In the genomic region with DNA sequence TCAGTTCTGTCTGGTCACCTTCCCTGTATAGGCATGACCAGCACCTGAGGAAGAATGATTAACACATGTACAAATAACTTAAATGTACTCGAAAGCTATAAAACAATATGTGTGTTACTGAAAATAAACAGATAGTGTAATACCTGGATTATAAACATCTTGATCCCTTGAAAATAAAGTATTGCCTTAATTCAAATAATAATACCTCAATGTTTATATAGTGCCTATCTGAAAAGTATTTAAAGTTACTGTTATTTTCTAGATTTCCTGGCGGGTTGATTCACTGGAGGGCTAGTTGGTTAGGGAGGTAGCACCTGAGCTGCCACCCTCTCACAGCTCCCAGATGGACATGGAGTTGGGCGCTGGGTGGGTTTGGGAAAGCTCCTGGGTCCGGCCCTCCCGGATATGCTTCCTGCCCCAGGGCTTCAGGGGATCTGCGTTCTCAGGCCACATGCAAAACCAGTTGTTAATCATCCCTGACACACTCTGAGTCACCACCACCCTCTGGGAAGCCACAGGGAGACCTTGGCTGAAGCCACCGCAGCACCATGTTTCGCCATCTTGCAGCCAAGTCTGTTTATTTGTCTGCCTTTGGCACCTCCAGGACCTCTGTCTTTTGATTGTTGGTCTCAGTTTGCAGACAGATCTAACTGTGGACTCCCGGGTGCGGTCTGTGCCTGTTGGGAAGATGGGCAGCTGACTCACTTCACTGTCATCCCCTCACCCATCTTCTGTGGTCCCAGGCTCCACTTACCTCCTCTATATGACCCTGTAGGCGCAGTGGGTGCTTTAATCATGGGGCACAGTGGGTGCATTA, we compare ENCODE assay signal across 1 cellular context.
TF ChIP-seq lines count a peak whose summit lies in the region.

No MANE protein-coding gene starts in this region.

TF ChIP-seq in K562, 482 proteins besides CTCF, POLR2A, EP300 and RAD21 (continued from another document and continues in another):
- TF ChIP-seq, protein P1, sequence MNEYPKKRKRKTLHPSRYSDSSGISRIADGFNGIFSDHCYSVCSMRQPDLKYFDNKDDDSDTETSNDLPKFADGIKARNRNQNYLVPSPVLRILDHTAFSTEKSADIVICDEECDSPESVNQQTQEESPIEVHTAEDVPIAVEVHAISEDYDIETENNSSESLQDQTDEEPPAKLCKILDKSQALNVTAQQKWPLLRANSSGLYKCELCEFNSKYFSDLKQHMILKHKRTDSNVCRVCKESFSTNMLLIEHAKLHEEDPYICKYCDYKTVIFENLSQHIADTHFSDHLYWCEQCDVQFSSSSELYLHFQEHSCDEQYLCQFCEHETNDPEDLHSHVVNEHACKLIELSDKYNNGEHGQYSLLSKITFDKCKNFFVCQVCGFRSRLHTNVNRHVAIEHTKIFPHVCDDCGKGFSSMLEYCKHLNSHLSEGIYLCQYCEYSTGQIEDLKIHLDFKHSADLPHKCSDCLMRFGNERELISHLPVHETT (CRISPR knock-in tag; conservative IDR thresholded peaks at IDR 0.05 in 1 of 2, IDR thresholded peaks at IDR 0.05 in 1 of 2), result peak in 1 of 2 experiments; percentile 77; a peak in 1 of 4 replicates
- TF ChIP-seq, protein P2, sequence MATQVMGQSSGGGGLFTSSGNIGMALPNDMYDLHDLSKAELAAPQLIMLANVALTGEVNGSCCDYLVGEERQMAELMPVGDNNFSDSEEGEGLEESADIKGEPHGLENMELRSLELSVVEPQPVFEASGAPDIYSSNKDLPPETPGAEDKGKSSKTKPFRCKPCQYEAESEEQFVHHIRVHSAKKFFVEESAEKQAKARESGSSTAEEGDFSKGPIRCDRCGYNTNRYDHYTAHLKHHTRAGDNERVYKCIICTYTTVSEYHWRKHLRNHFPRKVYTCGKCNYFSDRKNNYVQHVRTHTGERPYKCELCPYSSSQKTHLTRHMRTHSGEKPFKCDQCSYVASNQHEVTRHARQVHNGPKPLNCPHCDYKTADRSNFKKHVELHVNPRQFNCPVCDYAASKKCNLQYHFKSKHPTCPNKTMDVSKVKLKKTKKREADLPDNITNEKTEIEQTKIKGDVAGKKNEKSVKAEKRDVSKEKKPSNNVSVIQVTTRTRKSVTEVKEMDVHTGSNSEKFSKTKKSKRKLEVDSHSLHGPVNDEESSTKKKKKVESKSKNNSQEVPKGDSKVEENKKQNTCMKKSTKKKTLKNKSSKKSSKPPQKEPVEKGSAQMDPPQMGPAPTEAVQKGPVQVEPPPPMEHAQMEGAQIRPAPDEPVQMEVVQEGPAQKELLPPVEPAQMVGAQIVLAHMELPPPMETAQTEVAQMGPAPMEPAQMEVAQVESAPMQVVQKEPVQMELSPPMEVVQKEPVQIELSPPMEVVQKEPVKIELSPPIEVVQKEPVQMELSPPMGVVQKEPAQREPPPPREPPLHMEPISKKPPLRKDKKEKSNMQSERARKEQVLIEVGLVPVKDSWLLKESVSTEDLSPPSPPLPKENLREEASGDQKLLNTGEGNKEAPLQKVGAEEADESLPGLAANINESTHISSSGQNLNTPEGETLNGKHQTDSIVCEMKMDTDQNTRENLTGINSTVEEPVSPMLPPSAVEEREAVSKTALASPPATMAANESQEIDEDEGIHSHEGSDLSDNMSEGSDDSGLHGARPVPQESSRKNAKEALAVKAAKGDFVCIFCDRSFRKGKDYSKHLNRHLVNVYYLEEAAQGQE (CRISPR knock-in tag; IDR thresholded peaks at IDR 0.05; ENCODE audit: low read depth), result peak; percentile 50; the same call in 1 of the 2 replicates
- TF ChIP-seq CEBPB (tag; IDR thresholded peaks at IDR 0.05), result peak; percentile 82
- TF ChIP-seq SRSF3 (IDR thresholded peaks at IDR 0.05; ENCODE audit: insufficient read depth, low read length), result no peak
- TF ChIP-seq CBFA2T2 (conservative IDR thresholded peaks at IDR 0.05), result no peak
- TF ChIP-seq NR2C2 (CRISPR knock-in tag; IDR thresholded peaks at IDR 0.05), result no peak
- peak; percentile 41; the same call in 1 of the 2 replicates for TF ChIP-seq NR2C2 (tag; IDR thresholded peaks at IDR 0.05)
- 0 out of 2 replicates have a peak, but pooled peaks have one; percentile 40 for TF ChIP-seq KLF13 (tag; IDR thresholded peaks at IDR 0.05; ENCODE audit: borderline replicate concordance, low read depth)
- no peak for TF ChIP-seq DNMT1 (IDR thresholded peaks at IDR 0.05)
- no peak for TF ChIP-seq TAL1 (IDR thresholded peaks at IDR 0.05)
- TF ChIP-seq, protein P3, sequence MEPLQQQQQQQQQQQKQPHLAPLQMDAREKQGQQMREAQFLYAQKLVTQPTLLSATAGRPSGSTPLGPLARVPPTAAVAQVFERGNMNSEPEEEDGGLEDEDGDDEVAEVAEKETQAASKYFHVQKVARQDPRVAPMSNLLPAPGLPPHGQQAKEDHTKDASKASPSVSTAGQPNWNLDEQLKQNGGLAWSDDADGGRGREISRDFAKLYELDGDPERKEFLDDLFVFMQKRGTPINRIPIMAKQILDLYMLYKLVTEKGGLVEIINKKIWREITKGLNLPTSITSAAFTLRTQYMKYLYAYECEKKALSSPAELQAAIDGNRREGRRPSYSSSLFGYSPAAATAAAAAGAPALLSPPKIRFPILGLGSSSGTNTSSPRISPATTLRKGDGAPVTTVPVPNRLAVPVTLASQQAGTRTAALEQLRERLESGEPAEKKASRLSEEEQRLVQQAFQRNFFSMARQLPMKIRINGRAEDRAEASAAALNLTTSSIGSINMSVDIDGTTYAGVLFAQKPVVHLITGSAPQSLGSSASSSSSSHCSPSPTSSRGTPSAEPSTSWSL (CRISPR knock-in tag; IDR thresholded peaks at IDR 0.05; ENCODE audit: borderline replicate concordance), result no peak
- TF ChIP-seq FOXK2 (conservative IDR thresholded peaks at IDR 0.05 in 1 of 2, IDR thresholded peaks at IDR 0.05 in 1 of 2; ENCODE audit: low read depth in 2 of 2), result peak in 1 of 2 experiments; percentile 38; a peak in 1 of 4 replicates
- no peak; a peak in 1 of 4 replicates for TF ChIP-seq FOXA3 (CRISPR knock-in tag; conservative IDR thresholded peaks at IDR 0.05 in 1 of 2, IDR thresholded peaks at IDR 0.05 in 1 of 2)
- no peak for TF ChIP-seq RBM15 (IDR thresholded peaks at IDR 0.05; ENCODE audit: insufficient read depth, low read length)
- TF ChIP-seq, protein P4, sequence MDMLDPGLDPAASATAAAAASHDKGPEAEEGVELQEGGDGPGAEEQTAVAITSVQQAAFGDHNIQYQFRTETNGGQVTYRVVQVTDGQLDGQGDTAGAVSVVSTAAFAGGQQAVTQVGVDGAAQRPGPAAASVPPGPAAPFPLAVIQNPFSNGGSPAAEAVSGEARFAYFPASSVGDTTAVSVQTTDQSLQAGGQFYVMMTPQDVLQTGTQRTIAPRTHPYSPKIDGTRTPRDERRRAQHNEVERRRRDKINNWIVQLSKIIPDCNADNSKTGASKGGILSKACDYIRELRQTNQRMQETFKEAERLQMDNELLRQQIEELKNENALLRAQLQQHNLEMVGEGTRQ (CRISPR knock-in tag; IDR thresholded peaks at IDR 0.05), result no peak
- peak; percentile 93 for TF ChIP-seq SMARCA4 (IDR thresholded peaks at IDR 0.05)
- no peak for TF ChIP-seq ZNF780A (CRISPR knock-in tag; IDR thresholded peaks at IDR 0.05)
- no peak for TF ChIP-seq ZZZ3 (IDR thresholded peaks at IDR 0.05)
- peak; percentile 94 for TF ChIP-seq DPF2 (IDR thresholded peaks at IDR 0.05)
- no peak for TF ChIP-seq ZNF707 (CRISPR knock-in tag; conservative IDR thresholded peaks at IDR 0.05)
- TF ChIP-seq ZBTB8A (IDR thresholded peaks at IDR 0.05; ENCODE audit: partially characterized antibody), result no peak
- TF ChIP-seq, protein P5, sequence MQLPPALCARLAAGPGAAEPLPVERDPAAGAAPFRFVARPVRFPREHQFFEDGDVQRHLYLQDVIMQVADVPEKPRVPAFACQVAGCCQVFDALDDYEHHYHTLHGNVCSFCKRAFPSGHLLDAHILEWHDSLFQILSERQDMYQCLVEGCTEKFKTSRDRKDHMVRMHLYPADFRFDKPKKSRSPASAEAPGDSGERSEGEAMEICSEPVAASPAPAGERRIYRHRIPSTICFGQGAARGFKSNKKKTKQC (CRISPR knock-in tag; IDR thresholded peaks at IDR 0.05), result peak; percentile 81; the same call in 1 of the 2 replicates
- no peak for TF ChIP-seq ZNF12 (CRISPR knock-in tag; IDR thresholded peaks at IDR 0.05)
- TF ChIP-seq, protein P6, sequence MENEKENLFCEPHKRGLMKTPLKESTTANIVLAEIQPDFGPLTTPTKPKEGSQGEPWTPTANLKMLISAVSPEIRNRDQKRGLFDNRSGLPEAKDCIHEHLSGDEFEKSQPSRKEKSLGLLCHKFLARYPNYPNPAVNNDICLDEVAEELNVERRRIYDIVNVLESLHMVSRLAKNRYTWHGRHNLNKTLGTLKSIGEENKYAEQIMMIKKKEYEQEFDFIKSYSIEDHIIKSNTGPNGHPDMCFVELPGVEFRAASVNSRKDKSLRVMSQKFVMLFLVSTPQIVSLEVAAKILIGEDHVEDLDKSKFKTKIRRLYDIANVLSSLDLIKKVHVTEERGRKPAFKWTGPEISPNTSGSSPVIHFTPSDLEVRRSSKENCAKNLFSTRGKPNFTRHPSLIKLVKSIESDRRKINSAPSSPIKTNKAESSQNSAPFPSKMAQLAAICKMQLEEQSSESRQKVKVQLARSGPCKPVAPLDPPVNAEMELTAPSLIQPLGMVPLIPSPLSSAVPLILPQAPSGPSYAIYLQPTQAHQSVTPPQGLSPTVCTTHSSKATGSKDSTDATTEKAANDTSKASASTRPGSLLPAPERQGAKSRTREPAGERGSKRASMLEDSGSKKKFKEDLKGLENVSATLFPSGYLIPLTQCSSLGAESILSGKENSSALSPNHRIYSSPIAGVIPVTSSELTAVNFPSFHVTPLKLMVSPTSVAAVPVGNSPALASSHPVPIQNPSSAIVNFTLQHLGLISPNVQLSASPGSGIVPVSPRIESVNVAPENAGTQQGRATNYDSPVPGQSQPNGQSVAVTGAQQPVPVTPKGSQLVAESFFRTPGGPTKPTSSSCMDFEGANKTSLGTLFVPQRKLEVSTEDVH (IDR thresholded peaks at IDR 0.05; ENCODE audit: low read depth, partially characterized antibody), result peak; percentile 36
- TF ChIP-seq BDP1 (IDR thresholded peaks at IDR 0.05; ENCODE audit: insufficient read depth, insufficient read length), result no peak
- no peak for TF ChIP-seq ZNF77 (CRISPR knock-in tag; IDR thresholded peaks at IDR 0.05)
- TF ChIP-seq COPS2 (conservative IDR thresholded peaks at IDR 0.05), result no peak
- TF ChIP-seq, protein P7, sequence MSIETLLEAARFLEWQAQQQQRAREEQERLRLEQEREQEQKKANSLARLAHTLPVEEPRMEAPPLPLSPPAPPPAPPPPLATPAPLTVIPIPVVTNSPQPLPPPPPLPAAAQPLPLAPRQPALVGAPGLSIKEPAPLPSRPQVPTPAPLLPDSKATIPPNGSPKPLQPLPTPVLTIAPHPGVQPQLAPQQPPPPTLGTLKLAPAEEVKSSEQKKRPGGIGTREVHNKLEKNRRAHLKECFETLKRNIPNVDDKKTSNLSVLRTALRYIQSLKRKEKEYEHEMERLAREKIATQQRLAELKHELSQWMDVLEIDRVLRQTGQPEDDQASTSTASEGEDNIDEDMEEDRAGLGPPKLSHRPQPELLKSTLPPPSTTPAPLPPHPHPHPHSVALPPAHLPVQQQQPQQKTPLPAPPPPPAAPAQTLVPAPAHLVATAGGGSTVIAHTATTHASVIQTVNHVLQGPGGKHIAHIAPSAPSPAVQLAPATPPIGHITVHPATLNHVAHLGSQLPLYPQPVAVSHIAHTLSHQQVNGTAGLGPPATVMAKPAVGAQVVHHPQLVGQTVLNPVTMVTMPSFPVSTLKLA (conservative IDR thresholded peaks at IDR 0.05), result peak; percentile 54 to 76
- TF ChIP-seq POLR2B (IDR thresholded peaks at IDR 0.05; ENCODE audit: low read depth, partially characterized antibody), result peak; percentile 45
- peak; percentile 96 for TF ChIP-seq MYC (IDR thresholded peaks at IDR 0.05; ENCODE audit: low read depth, low read length)
- TF ChIP-seq MYC (CRISPR knock-in tag; IDR thresholded peaks at IDR 0.05; ENCODE audit: borderline replicate concordance, low read depth), result peak; percentile 70; the same call in 1 of the 2 replicates
- TF ChIP-seq BRD9 (IDR thresholded peaks at IDR 0.05; ENCODE audit: low read depth, partially characterized antibody), result peak; percentile 20
- peak; percentile 54; the same call in 1 of the 2 replicates for TF ChIP-seq ELF1 (tag; IDR thresholded peaks at IDR 0.05)
- no peak; the same call in 1 of the 2 replicates for TF ChIP-seq ELF4 (CRISPR knock-in tag; IDR thresholded peaks at IDR 0.05)
- no peak for TF ChIP-seq KAT8 (IDR thresholded peaks at IDR 0.05; ENCODE audit: low read depth)
- no peak for TF ChIP-seq ZNF436 (CRISPR knock-in tag; IDR thresholded peaks at IDR 0.05)
- TF ChIP-seq, protein P8, sequence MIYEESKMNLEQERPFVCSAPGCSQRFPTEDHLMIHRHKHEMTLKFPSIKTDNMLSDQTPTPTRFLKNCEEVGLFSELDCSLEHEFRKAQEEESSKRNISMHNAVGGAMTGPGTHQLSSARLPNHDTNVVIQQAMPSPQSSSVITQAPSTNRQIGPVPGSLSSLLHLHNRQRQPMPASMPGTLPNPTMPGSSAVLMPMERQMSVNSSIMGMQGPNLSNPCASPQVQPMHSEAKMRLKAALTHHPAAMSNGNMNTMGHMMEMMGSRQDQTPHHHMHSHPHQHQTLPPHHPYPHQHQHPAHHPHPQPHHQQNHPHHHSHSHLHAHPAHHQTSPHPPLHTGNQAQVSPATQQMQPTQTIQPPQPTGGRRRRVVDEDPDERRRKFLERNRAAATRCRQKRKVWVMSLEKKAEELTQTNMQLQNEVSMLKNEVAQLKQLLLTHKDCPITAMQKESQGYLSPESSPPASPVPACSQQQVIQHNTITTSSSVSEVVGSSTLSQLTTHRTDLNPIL (CRISPR knock-in tag; IDR thresholded peaks at IDR 0.05), result no peak
- TF ChIP-seq SETDB1 (IDR thresholded peaks at IDR 0.05; ENCODE audit: low read length), result no peak
- TF ChIP-seq, protein P9, sequence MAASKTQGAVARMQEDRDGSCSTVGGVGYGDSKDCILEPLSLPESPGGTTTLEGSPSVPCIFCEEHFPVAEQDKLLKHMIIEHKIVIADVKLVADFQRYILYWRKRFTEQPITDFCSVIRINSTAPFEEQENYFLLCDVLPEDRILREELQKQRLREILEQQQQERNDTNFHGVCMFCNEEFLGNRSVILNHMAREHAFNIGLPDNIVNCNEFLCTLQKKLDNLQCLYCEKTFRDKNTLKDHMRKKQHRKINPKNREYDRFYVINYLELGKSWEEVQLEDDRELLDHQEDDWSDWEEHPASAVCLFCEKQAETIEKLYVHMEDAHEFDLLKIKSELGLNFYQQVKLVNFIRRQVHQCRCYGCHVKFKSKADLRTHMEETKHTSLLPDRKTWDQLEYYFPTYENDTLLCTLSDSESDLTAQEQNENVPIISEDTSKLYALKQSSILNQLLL (CRISPR knock-in tag; IDR thresholded peaks at IDR 0.05; ENCODE audit: borderline replicate concordance), result no peak
- TF ChIP-seq, protein P10, sequence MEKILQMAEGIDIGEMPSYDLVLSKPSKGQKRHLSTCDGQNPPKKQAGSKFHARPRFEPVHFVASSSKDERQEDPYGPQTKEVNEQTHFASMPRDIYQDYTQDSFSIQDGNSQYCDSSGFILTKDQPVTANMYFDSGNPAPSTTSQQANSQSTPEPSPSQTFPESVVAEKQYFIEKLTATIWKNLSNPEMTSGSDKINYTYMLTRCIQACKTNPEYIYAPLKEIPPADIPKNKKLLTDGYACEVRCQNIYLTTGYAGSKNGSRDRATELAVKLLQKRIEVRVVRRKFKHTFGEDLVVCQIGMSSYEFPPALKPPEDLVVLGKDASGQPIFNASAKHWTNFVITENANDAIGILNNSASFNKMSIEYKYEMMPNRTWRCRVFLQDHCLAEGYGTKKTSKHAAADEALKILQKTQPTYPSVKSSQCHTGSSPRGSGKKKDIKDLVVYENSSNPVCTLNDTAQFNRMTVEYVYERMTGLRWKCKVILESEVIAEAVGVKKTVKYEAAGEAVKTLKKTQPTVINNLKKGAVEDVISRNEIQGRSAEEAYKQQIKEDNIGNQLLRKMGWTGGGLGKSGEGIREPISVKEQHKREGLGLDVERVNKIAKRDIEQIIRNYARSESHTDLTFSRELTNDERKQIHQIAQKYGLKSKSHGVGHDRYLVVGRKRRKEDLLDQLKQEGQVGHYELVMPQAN (IDR thresholded peaks at IDR 0.05; ENCODE audit: borderline replicate concordance), result no peak
- TF ChIP-seq HNRNPK (IDR thresholded peaks at IDR 0.05; ENCODE audit: low read depth, low read length, poor library complexity, severe bottlenecking), result no peak
- peak; percentile 86 for TF ChIP-seq ZNF311 (CRISPR knock-in tag; IDR thresholded peaks at IDR 0.05)
- no peak for TF ChIP-seq KAT7 (CRISPR knock-in tag; IDR thresholded peaks at IDR 0.05; ENCODE audit: borderline replicate concordance)
